ENCODE assay signal across 8 cellular contexts in genomic region chr17:4366312-4367063, GRCh38. TPM values are rescaled to one million over a fixed set of nuclear protein-coding genes. Genes with fewer than 3 reads are reported as not detected.
A peak's percentile ranks its signal among the peaks of the same experiment; 100 is the strongest.
DNase-seq lines count a peak whose midpoint lies in the region; FAIRE-seq and TF ChIP-seq lines count a peak whose summit lies in the region.

Gene UBE2G1 (minus strand): TSS chr17:4366675. CDS start chr17:4366316, 359 bp downstream.

- H2BK5ac ChIP-seq in H9 (ENCODE audit: insufficient read length, low read length) = no peak within 1 kb of the TSS

- no CpG with 5 or more reads among the region's 78 CpGs for WGBS in H9 (ENCODE audit: extremely low coverage, insufficient read length, low lambda C conversion rate)

- H2BK12ac ChIP-seq in H9 (ENCODE audit: insufficient read length, low read depth, low read length) = no peak within 1 kb of the TSS

- peaks cover 4% of the 10 kb centered on the region; the same call in 1 of the 2 replicates for H3K36me3 ChIP-seq in MM.1S (replicated peaks; ENCODE audit: insufficient read depth, low read length)

- H3K36me3 Mint-ChIP-seq in H9 (ENCODE audit: insufficient read depth in 1 of 3, low read depth in 3 of 3) (peaks cover 16 to 30% (median 28%) of the 10 kb centered on the region in 3 experiments), neural crest cell (ENCODE audit: low read depth) (peaks cover 9% of the 10 kb centered on the region)

- no peak within 1 kb of the TSS for H2AK5ac ChIP-seq in H9 (ENCODE audit: insufficient read length, low read length)

- H2BK120ac ChIP-seq in H9 (ENCODE audit: low read depth, low read length, poor library complexity, severe bottlenecking) = no peak within 1 kb of the TSS

- peak; percentile 91 for FAIRE-seq in G401.6 (lab: Jason Lieb, UNC)

- peak within 1 kb of the TSS; percentile 53 for H3K14ac ChIP-seq in H9 (ENCODE audit: insufficient read depth, low read length)

- H3K9me3 Mint-ChIP-seq in H9 (peaks cover 0 to 4% of the 10 kb centered on the region in 2 experiments; a peak in 2 of 5 replicates), neural crest cell (no peaks in the 10 kb centered on the region)

- no peak within 1 kb of the TSS for H2BK15ac ChIP-seq in H9 (ENCODE audit: low read depth, low read length)

- H3K23ac ChIP-seq in H9 (ENCODE audit: insufficient read length, low read depth, low read length) = no peak within 1 kb of the TSS

- peak within 1 kb of the TSS; percentile 84 to 94 for H3K4me3 Mint-ChIP-seq in H9
- H3K4me3 Mint-ChIP-seq in neural crest cell = peak within 1 kb of the TSS; percentile 84

- H4K91ac ChIP-seq in H9 (ENCODE audit: insufficient read length, low read depth, low read length) = peak within 1 kb of the TSS; percentile 75

- TF ChIP-seq CTCF in H9 (conservative IDR thresholded peaks at IDR 0.05) (peak; percentile 66; the same call in 2 of the 3 replicates), MM.1S (IDR thresholded peaks at IDR 0.05; ENCODE audit: low read length) (peak; percentile 37), fibroblast of villous mesenchyme (IDR thresholded peaks at IDR 0.05; ENCODE audit: insufficient read depth, low read depth, low read length) (peak; percentile 27), neural crest cell (conservative IDR thresholded peaks at IDR 0.05) (peak; percentile 60)

- H3K27me3 ChIP-seq in H9 (ENCODE audit: insufficient read depth, low read length) (no peaks in the 10 kb centered on the region), MM.1S (replicated peaks; ENCODE audit: insufficient read depth, low read length) (no peaks in the 10 kb centered on the region)

- no peak within 1 kb of the TSS for H3T11ph ChIP-seq in H9 (ENCODE audit: low read length)

- H3K9ac ChIP-seq in H9 (ENCODE audit: extremely low read depth, insufficient read length, low read length) (peak within 1 kb of the TSS; percentile 68), MM.1S (ENCODE audit: low read length) (peak within 1 kb of the TSS; percentile 99)

- H3K27ac Mint-ChIP-seq in H9 (peak within 1 kb of the TSS; percentile 83 to 94 (median 83); a peak in 5 of 7 replicates), neural crest cell (ENCODE audit: unreplicated experiment) (peak within 1 kb of the TSS; percentile 62)

- H3K27me3 Mint-ChIP-seq in H9 (ENCODE audit: low read depth) (no peaks in the 10 kb centered on the region), neural crest cell (ENCODE audit: low read depth) (no peaks in the 10 kb centered on the region)

- no peak within 1 kb of the TSS for H3K56ac ChIP-seq in H9 (ENCODE audit: insufficient read length, low read depth, low read length)

- H3K9me3 ChIP-seq in H9 (ENCODE audit: control insufficient read depth, low read depth, low read length) = no peaks in the 10 kb centered on the region
- no peaks in the 10 kb centered on the region for H3K9me3 ChIP-seq in MM.1S (replicated peaks; ENCODE audit: insufficient read depth, low read length)

- H3K79me1 ChIP-seq in H9 (ENCODE audit: insufficient read depth, low read depth, low read length, poor library complexity, severe bottlenecking) = no peaks in the 10 kb centered on the region

- H3K4me2 ChIP-seq in H9 (ENCODE audit: insufficient read depth, insufficient read length, low read length) (peak within 1 kb of the TSS; percentile 40), MM.1S (ENCODE audit: low read depth, low read length) (peak within 1 kb of the TSS; percentile 96)

- H3K4me3 ChIP-seq in MM.1S (ENCODE audit: low read length) = peak within 1 kb of the TSS; percentile 99
- peak within 1 kb of the TSS; percentile 78 for H3K4me3 ChIP-seq in fibroblast of villous mesenchyme (ENCODE audit: low read depth, low read length)

- no peak within 1 kb of the TSS for H4K8ac ChIP-seq in H9 (replicated peaks; ENCODE audit: insufficient read length, low read depth, low read length)

- no peak within 1 kb of the TSS for H4K5ac ChIP-seq in H9 (ENCODE audit: insufficient read length, low read depth, low read length)

- H3K27ac ChIP-seq in H9 (ENCODE audit: insufficient read length, low read depth, low read length) (no peak within 1 kb of the TSS), MM.1S (ENCODE audit: low read length) (peak within 1 kb of the TSS; percentile 95)

- DNase-seq in H9 = peak; percentile 100
- peak; percentile 98 for DNase-seq in MM.1S
- peak; percentile 86 for DNase-seq in SIG-M5 (lab: John Stamatoyannopoulos, UW)
- peak; percentile 99 for DNase-seq in activated gamma-delta T cell (lab: John Stamatoyannopoulos, UW)
- DNase-seq in fibroblast of villous mesenchyme (ENCODE audit: low read depth) = peak; percentile 97
- DNase-seq in neural crest cell (ENCODE audit: low read depth, low spot score) = peak; percentile 99
- peak; percentile 91 for DNase-seq in stromal cell of bone marrow (ENCODE audit: low read depth)

- no peak within 1 kb of the TSS for H3K4ac ChIP-seq in H9 (ENCODE audit: low read depth, low read length)

- H2AFZ ChIP-seq in H9 (ENCODE audit: low read length) (no peak within 1 kb of the TSS), MM.1S (ENCODE audit: low read length) (peak within 1 kb of the TSS; percentile 46)

- H3K9me2 ChIP-seq in MM.1S (replicated peaks; ENCODE audit: insufficient read depth, low read length) = no peaks in the 10 kb centered on the region

- no peaks in the 10 kb centered on the region for H3K4me1 ChIP-seq in H9 (ENCODE audit: insufficient read depth, low read length)
- H3K4me1 ChIP-seq in MM.1S (ENCODE audit: low read length) = peaks cover 21% of the 10 kb centered on the region

- no peaks in the 10 kb centered on the region for H4K20me1 ChIP-seq in H9 (ENCODE audit: control insufficient read depth, insufficient read depth, insufficient read length)
- H4K20me1 ChIP-seq in MM.1S (ENCODE audit: insufficient read depth, low read length) = peaks cover 27% of the 10 kb centered on the region

- peak within 1 kb of the TSS; percentile 40 for H3K18ac ChIP-seq in H9 (ENCODE audit: insufficient read length, low read depth, low read length)

- peaks cover 21 to 26% of the 10 kb centered on the region in 2 experiments for H3K4me1 Mint-ChIP-seq in H9
- peaks cover 24% of the 10 kb centered on the region for H3K4me1 Mint-ChIP-seq in neural crest cell

- H3K79me2 ChIP-seq in H9 (ENCODE audit: insufficient read depth, low read length) = peaks cover 26% of the 10 kb centered on the region; the same call in 1 of the 2 replicates
- peaks cover 49% of the 10 kb centered on the region for H3K79me2 ChIP-seq in MM.1S (ENCODE audit: low read length)

- H3K23me2 ChIP-seq in H9 (ENCODE audit: insufficient read length, low read depth, low read length, poor library complexity, severe bottlenecking) = peaks cover 6% of the 10 kb centered on the region

- H3F3A ChIP-seq in MM.1S (ENCODE audit: insufficient read depth, low read length) = peaks cover 18% of the 10 kb centered on the region

- no peak within 1 kb of the TSS for H2BK20ac ChIP-seq in H9 (ENCODE audit: low read depth, low read length, poor library complexity, severe bottlenecking)

RNA-seq across cellular contexts. Expression of gene UBE2G1, which starts in this region (rescaled TPM):
- 185 and 188 TPM in 2 replicates for total RNA-seq in H9 (2021)
- total RNA-seq in fibroblast of villous mesenchyme = 37.7 and 45.3 TPM in 2 replicates
- 98.5 and 119 TPM in 2 replicates for total RNA-seq in neural crest cell
